Comparison of ENCODE assay signal across 10 cellular contexts in the genomic region with DNA sequence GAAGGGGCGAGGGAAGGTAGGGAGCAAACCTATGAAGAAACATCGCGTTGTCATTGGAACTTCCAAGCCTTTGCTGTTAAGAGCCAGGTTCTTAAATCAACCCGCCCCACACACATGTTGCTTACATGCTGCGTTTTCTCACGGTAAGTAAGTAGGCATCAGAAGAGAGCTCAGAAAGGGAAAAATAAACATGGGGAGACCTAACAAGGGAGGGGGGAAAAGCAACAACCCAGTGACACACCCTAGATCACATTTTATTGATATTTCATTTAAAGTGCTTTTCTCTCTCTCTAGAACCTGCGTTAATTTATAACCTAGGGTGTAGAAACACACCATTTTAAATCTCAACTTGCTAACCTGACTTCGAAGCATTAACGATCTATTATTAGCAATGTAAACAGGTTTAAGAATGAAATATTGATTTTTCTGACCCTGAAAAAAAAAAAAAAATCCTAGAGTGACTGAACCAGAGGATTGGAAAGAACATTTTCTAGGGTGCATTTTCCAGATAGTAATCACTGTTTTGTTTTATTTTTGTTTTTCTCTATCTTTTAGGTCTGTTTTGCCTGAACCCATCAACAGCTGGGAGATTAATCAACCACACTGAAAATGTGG. TPM values are rescaled to one million over a fixed set of nuclear protein-coding genes. Genes with fewer than 3 reads are reported as not detected.
DNase-seq lines count a peak whose midpoint lies in the region; ATAC-seq and TF ChIP-seq lines count a peak whose summit lies in the region.
"Had no signal": no experiment of that assay in that cellular context is flagged by ENCODE, and none has a peak within 500 bp of the region (broad histone marks: within the 10 kb centered on the region; RNA-seq: fewer than 3 reads in every experiment).

No MANE protein-coding gene starts in this region.

- intact Hi-C loops in stomach (cut with DNase I; ENCODE audit: low total_unique reads): no loop called here

- H3K4me1 ChIP-seq in gastroesophageal sphincter (peaks cover 0 to 52% (median 4%) of the 10 kb centered on the region in 3 donors), stomach (peaks cover 8 to 42% (median 29%) of the 10 kb centered on the region in 4 donors)

- 7 to 12% methylated on average over 8 to 9 of the region's 9 CpGs for WGBS in gastroesophageal sphincter (ENCODE audit: low coverage in 1 of 2), 2 donors
- 19 to 40% (median 26%) methylated on average over 9 of the region's 9 CpGs for WGBS in stomach, 5 donors

- H3K27me3 ChIP-seq in gastroesophageal sphincter: no peaks in the 10 kb centered on the region
- peaks cover 0 to 99% (median 78%) of the 10 kb centered on the region in 3 donors for H3K27me3 ChIP-seq in stomach

- DNase-seq in stomach (no peak), erythroblast (lab: John Stamatoyannopoulos, UW) (no peak), SK-N-DZ (ENCODE audit: low spot score) (no peak)
- DNase-seq: activated gamma-delta T cell treated with Interleukin-2 at 50 U/mL for 16 hours, NCI-H524, T-helper 9 cell had no signal

- H3K4me3 ChIP-seq in WI38 (ENCODE audit: low read depth, low read length) (peak overlapping the region; percentile 96), gastroesophageal sphincter (peak overlapping the region; percentile 74 to 96), stomach (peak overlapping the region; percentile 69 to 81 (median 72))

- H3K9me3 ChIP-seq in gastroesophageal sphincter (no peaks in the 10 kb centered on the region), stomach (no peaks in the 10 kb centered on the region)

- H3K27ac ChIP-seq in gastroesophageal sphincter: peak overlapping the region; percentile 82 to 99 (median 96)
- H3K27ac ChIP-seq in stomach: peak overlapping the region; percentile 2 to 99 (median 94)

- TF ChIP-seq POLR2A in gastroesophageal sphincter (IDR thresholded peaks at IDR 0.05) (no peak), stomach (IDR thresholded peaks at IDR 0.05) (no peak), erythroblast (IDR thresholded peaks at IDR 0.05; ENCODE audit: low read length) (no peak)

- no peak for TF ChIP-seq EP300 in gastroesophageal sphincter (IDR thresholded peaks at IDR 0.05)
- no peak for TF ChIP-seq EP300 in stomach (IDR thresholded peaks at IDR 0.05)

- ATAC-seq in gastroesophageal sphincter (no peak), HG03135 (IDR thresholded peaks at IDR 0.05; ENCODE audit: unreplicated experiment) (no peak)
- ATAC-seq: natural killer cell treated with Interleukin-12 subunit alpha and Interleukin-12 subunit beta and Interleukin-15 and Interleukin-18, amount 100 ng/mL, for 72 hours had no signal

- TF ChIP-seq CTCF in WI38 (IDR thresholded peaks at IDR 0.05; ENCODE audit: low read depth, low read length) (no peak), gastroesophageal sphincter (IDR thresholded peaks at IDR 0.05) (no peak), stomach (IDR thresholded peaks at IDR 0.05) (no peak)

- H3K36me3 ChIP-seq in gastroesophageal sphincter (no peaks in the 10 kb centered on the region), stomach (no peaks in the 10 kb centered on the region)

RNA-seq across cellular contexts. Expression of gene HOXA2, which starts 3.2 kb away (rescaled TPM):
- total RNA-seq in gastroesophageal sphincter (1 to 10 TPM; 3.1 to 7.0 (median 5.0) TPM), stomach (1 to 10 TPM in 3 of 5 donors, under 1 TPM in 1, not detected in 1; 0.89 to 2.3 (median 1.1) TPM)
- polyA plus RNA-seq in stomach: 1 to 10 TPM; 1.1 to 3.7 (median 1.2) TPM
- not detected in 2 replicates for polyA plus RNA-seq in SK-N-DZ (2014; cell fraction: cytosol; rRNA removed)
- polyA plus RNA-seq in SK-N-DZ (2014; cell fraction: nucleus; rRNA removed): not detected in 2 replicates
- total RNA-seq: natural killer cell treated with Interleukin-12 subunit alpha and Interleukin-12 subunit beta and Interleukin-15 and Interleukin-18, amount 100 ng/mL, for 72 hours had no signal

RNA-seq across cellular contexts. Expression of gene HOXA1, which starts 3.5 kb away (rescaled TPM):
- total RNA-seq in gastroesophageal sphincter (1 to 10 TPM in 1 of 4 donors, under 1 TPM in 2, not detected in 1; 0.23 to 2.3 (median 0.27) TPM), stomach (under 1 TPM in 1 of 5 donors, not detected in 4; 0.55 TPM)
- polyA plus RNA-seq in stomach: 1 to 10 TPM in 1 of 3 donors, under 1 TPM in 1, not detected in 1; 0.31 to 1.1 TPM
- not detected in 2 replicates for polyA plus RNA-seq in SK-N-DZ (2014; cell fraction: cytosol; rRNA removed)
- not detected in 2 replicates for polyA plus RNA-seq in SK-N-DZ (2014; cell fraction: nucleus; rRNA removed)

RNA-seq across cellular contexts. Expression of gene HOXA4, which starts 31.2 kb away (rescaled TPM):
- 10 to 100 TPM in 3 of 4 donors, 1 to 10 TPM in 1; 8.6 to 20.2 (median 15.3) TPM for total RNA-seq in gastroesophageal sphincter
- 1 to 10 TPM in 3 of 5 donors, under 1 TPM in 2; 0.55 to 5.8 (median 2.2) TPM for total RNA-seq in stomach
- polyA plus RNA-seq in stomach: 10 to 100 TPM in 1 of 3 donors, 1 to 10 TPM in 2; 4.4 to 17.0 (median 5.9) TPM
- polyA plus RNA-seq in SK-N-DZ (2014; cell fraction: cytosol; rRNA removed): not detected in 2 replicates
- polyA plus RNA-seq in SK-N-DZ (2014; cell fraction: nucleus; rRNA removed): not detected in 2 replicates

RNA-seq across cellular contexts. Expression of gene HOXA5, which starts 44.1 kb away (rescaled TPM):
- 10 to 100 TPM; 11.0 to 34.6 (median 29.3) TPM for total RNA-seq in gastroesophageal sphincter
- 10 to 100 TPM in 3 of 5 donors, 1 to 10 TPM in 2; 2.9 to 53.1 (median 18.2) TPM for total RNA-seq in stomach
- polyA plus RNA-seq in stomach: 10 to 100 TPM in 1 of 3 donors, 1 to 10 TPM in 2; 7.5 to 12.8 (median 7.8) TPM
- not detected in 2 replicates for polyA plus RNA-seq in SK-N-DZ (2014; cell fraction: cytosol; rRNA removed)
- polyA plus RNA-seq in SK-N-DZ (2014; cell fraction: nucleus; rRNA removed): not detected in 2 replicates

RNA-seq across cellular contexts. Expression of gene HOXA6, which starts 48.2 kb away (rescaled TPM):
- total RNA-seq in gastroesophageal sphincter (10 to 100 TPM in 1 of 4 donors, under 1 TPM in 1, not detected in 2; 0.46 to 12.7 TPM), stomach (10 to 100 TPM in 1 of 5 donors, 1 to 10 TPM in 1, not detected in 3; 3.7 to 12.7 TPM)
- polyA plus RNA-seq in stomach: under 1 TPM in 1 of 3 donors, not detected in 2; 0.81 TPM
- not detected in 2 replicates for polyA plus RNA-seq in SK-N-DZ (2014; cell fraction: cytosol; rRNA removed)
- not detected in 2 replicates for polyA plus RNA-seq in SK-N-DZ (2014; cell fraction: nucleus; rRNA removed)
